In genomic region chr19:45251452-45252354, GRCh38 we compare ENCODE assay signal across 1 cellular context.
TF ChIP-seq lines count a peak whose summit lies in the region.

No MANE protein-coding gene starts in this region.

TF ChIP-seq in K562, 482 proteins besides CTCF, POLR2A, EP300 and RAD21 (continued from another document):
- TF ChIP-seq ZBTB5 (IDR thresholded peaks at IDR 0.05) (no peak), RBFOX2 (IDR thresholded peaks at IDR 0.05; ENCODE audit: low read depth, low read length) (peak; percentile 47), ZNF511 (CRISPR knock-in tag; IDR thresholded peaks at IDR 0.05) (no peak), ZFX (CRISPR knock-in tag; IDR thresholded peaks at IDR 0.05) (peak; percentile 64), ZNF263 (CRISPR knock-in tag; IDR thresholded peaks at IDR 0.05; ENCODE audit: borderline replicate concordance) (0 out of 2 replicates have a peak, but pooled peaks have one; percentile 18), ELF4 (CRISPR knock-in tag; IDR thresholded peaks at IDR 0.05) (no peak), SAFB2 (IDR thresholded peaks at IDR 0.05; ENCODE audit: borderline replicate concordance, low read depth, low read length, severe bottlenecking) (no peak), MAZ (CRISPR knock-in tag; conservative IDR thresholded peaks at IDR 0.05 in 1 of 2, IDR thresholded peaks at IDR 0.05 in 1 of 2) (peak in 1 of 2 experiments; percentile 48; a peak in 1 of 4 replicates), SMARCE1 (IDR thresholded peaks at IDR 0.05) (peak; percentile 54; the same call in 1 of the 2 replicates), PHF8 (IDR thresholded peaks at IDR 0.05; ENCODE audit: borderline replicate concordance, low read length) (peak; percentile 20; the same call in 1 of the 2 replicates), ZBTB7A (IDR thresholded peaks at IDR 0.05; ENCODE audit: borderline replicate concordance, control insufficient read depth, low read depth, low read length) (peak; percentile 81)
- TF ChIP-seq, protein P1, sequence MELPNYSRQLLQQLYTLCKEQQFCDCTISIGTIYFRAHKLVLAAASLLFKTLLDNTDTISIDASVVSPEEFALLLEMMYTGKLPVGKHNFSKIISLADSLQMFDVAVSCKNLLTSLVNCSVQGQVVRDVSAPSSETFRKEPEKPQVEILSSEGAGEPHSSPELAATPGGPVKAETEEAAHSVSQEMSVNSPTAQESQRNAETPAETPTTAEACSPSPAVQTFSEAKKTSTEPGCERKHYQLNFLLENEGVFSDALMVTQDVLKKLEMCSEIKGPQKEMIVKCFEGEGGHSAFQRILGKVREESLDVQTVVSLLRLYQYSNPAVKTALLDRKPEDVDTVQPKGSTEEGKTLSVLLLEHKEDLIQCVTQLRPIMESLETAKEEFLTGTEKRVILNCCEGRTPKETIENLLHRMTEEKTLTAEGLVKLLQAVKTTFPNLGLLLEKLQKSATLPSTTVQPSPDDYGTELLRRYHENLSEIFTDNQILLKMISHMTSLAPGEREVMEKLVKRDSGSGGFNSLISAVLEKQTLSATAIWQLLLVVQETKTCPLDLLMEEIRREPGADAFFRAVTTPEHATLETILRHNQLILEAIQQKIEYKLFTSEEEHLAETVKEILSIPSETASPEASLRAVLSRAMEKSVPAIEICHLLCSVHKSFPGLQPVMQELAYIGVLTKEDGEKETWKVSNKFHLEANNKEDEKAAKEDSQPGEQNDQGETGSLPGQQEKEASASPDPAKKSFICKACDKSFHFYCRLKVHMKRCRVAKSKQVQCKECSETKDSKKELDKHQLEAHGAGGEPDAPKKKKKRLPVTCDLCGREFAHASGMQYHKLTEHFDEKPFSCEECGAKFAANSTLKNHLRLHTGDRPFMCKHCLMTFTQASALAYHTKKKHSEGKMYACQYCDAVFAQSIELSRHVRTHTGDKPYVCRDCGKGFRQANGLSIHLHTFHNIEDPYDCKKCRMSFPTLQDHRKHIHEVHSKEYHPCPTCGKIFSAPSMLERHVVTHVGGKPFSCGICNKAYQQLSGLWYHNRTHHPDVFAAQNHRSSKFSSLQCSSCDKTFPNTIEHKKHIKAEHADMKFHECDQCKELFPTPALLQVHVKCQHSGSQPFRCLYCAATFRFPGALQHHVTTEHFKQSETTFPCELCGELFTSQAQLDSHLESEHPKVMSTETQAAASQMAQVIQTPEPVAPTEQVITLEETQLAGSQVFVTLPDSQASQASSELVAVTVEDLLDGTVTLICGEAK (IDR thresholded peaks at IDR 0.05) = peak; percentile 31; the same call in 1 of the 2 replicates
- TF ChIP-seq, protein P1 (CRISPR knock-in tag; IDR thresholded peaks at IDR 0.05) = no peak
